23 cellular contexts compared by ENCODE assay signal in the genomic region with DNA sequence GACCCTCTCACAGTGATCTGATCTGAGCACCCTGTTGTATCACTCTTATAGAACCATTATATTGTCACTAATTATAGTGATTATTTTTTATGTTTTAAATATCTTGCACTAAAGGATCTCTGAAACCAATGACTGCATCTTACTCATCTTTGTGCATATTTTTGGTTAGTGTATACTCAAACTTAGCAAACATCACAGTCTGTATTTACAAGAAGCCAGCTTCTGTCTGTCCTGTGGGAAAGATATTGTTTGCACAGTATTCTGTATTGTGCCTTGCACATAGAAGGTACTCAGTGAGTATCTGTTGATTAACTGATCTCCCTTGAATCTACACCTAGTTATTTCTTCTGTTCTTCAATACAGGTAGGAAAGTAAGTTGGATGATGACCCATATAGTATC.
"Had no signal": no experiment of that assay in that cellular context is flagged by ENCODE, and none has a peak within 500 bp of the region (broad histone marks: within the 10 kb centered on the region; RNA-seq: fewer than 3 reads in every experiment).

No MANE protein-coding gene starts in this region.

- H3K4me3 ChIP-seq: dorsolateral prefrontal cortex, lung, psoas muscle, right lobe of liver, spleen, thoracic aorta, transverse colon had no signal

- DNase-seq: cortex of kidney; dorsolateral prefrontal cortex; effector CD8-positive, alpha-beta T cell; left colon; left ventricle myocardium superior; mesenchymal stem cell; midbrain; nephron progenitor cell; psoas muscle; retina; right lobe of liver; spleen; stimulated activated CD4-positive, alpha-beta T cell treated with anti-CD3 and anti-CD28 coated beads, Interleukin-15, amount 100 ng/mL, for 24 hours; stimulated activated CD4-positive, alpha-beta T cell treated with anti-CD3 and anti-CD28 coated beads, Interleukin-1b, Interleukin-23, amount 100 ng/mL, for 48 hours; stimulated activated CD4-positive, alpha-beta T cell treated with anti-CD3 and anti-CD28 coated beads, Interleukin-4, amount 100 ng/mL, for 24 hours; stimulated activated naive CD8-positive, alpha-beta T cell treated with anti-CD3 and anti-CD28 coated beads, Interleukin-15, amount 100 ng/mL, for 72 hours; substantia nigra; transverse colon had no signal

- H3K4me1 ChIP-seq: right lobe of liver, transverse colon had no signal

- ATAC-seq: esophagus mucosa; left colon; left ventricle myocardium superior; psoas muscle; right lobe of liver; stimulated activated memory B cell treated with anti-CD40 and anti-IgM and Interleukin-4, amounts not matched to agents 10 μg/mL and 1 μg/mL and 100 μg/mL, for 72 hours; stimulated activated naive CD8-positive, alpha-beta T cell treated with anti-CD3 and anti-CD28 coated beads, Interleukin-15, amount 100 ng/mL, for 72 hours had no signal

- H3K27ac ChIP-seq: dorsolateral prefrontal cortex, neutrophil, psoas muscle, right lobe of liver, spleen, thoracic aorta, transverse colon had no signal

- H3K27me3 ChIP-seq: dorsolateral prefrontal cortex, neutrophil, right lobe of liver, spleen, transverse colon had no signal

- H3K36me3 ChIP-seq: neutrophil, right lobe of liver, spleen, thoracic aorta, transverse colon had no signal

- H3K9me3 ChIP-seq: neutrophil, psoas muscle, right lobe of liver, thoracic aorta, transverse colon had no signal
